Comparison of ENCODE assay signal across 8 cellular contexts in the genomic region with DNA sequence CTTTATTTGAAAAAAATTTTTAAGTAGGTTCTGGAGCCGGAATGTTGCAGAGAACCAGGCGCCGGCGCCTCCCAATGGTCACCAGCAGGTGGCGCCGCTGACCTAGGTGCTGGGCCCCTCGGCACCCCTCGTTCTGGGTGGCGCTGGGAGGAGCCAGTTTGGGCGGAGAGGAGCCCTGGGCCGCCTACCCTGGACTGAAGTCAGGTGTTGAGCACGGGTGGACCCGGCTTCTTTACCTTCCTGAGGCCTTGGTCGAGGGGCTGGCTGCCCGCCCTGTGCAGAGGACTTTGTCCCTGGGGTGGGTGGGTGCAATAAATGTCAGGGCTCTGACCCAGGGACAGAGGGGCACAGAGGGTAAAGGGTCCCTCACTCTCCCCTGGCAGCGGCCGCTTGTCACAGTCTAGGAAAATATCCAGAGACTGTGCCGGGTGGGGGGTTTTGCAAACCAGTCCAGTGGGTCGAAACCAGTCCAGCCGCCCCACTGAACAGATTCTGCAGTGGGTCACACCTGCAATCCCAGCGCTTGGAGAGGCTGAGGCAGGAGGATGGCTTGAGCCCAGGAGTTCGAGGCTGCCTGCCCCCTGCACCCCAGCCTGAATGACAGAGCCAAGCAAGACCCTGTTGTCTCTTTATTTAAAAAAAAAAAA. TPM values are rescaled to one million over a fixed set of nuclear protein-coding genes. Genes with fewer than 3 reads are reported as not detected.
DNase-seq lines count a peak whose midpoint lies in the region; ATAC-seq and TF ChIP-seq lines count a peak whose summit lies in the region.

No MANE protein-coding gene starts in this region.

- no peaks in the 10 kb centered on the region for H3K79me2 ChIP-seq in parathyroid adenoma

- H3K36me3 ChIP-seq in parathyroid adenoma (ENCODE audit: control insufficient read depth, insufficient read depth, low read length): no peaks in the 10 kb centered on the region
- H3K36me3 ChIP-seq in upper lobe of right lung: no peaks in the 10 kb centered on the region

- H3K9ac ChIP-seq in parathyroid adenoma: no peak overlapping the region

- peak; percentile 94 for ATAC-seq in upper lobe of right lung

- H2AFZ ChIP-seq in parathyroid adenoma: peak overlapping the region; percentile 48

- in situ Hi-C loops in SK-MEL-5 (cut with HindIII; ENCODE audit: low pct_unique_long_range_greater_than_20kb, low sequenced_read_pairs): no loop called here

- no peaks in the 10 kb centered on the region for H3K27me3 ChIP-seq in parathyroid adenoma (ENCODE audit: control insufficient read depth, insufficient read depth, low read length)
- no peaks in the 10 kb centered on the region for H3K27me3 ChIP-seq in upper lobe of right lung

- H3K4me1 ChIP-seq in parathyroid adenoma (no peaks in the 10 kb centered on the region), upper lobe of right lung (peaks cover 5% of the 10 kb centered on the region)

- TF ChIP-seq CTCF in parathyroid adenoma (IDR thresholded peaks at IDR 0.05) (peak; percentile 99), upper lobe of right lung (IDR thresholded peaks at IDR 0.05) (no peak)

- H3K9me3 ChIP-seq in parathyroid adenoma (ENCODE audit: control insufficient read depth, low read length) (no peaks in the 10 kb centered on the region), upper lobe of right lung (no peaks in the 10 kb centered on the region)

- intact Hi-C loops in upper lobe of right lung (cut with DNase I): loop anchor here (10.0 kb wide), 1 partner anchor 113 kb away; no protein-coding TSS in a partner anchor

- DNase-seq in AG08396 (ENCODE audit: low spot score): peak; percentile 87
- peak; percentile 91 for DNase-seq in GM19240 (ENCODE audit: insufficient read length, low spot score)
- DNase-seq in M059J (ENCODE audit: low read depth): peak; percentile 61
- peak; percentile 75 for DNase-seq in SK-MEL-5 (ENCODE audit: low read depth, low spot score)
- DNase-seq in activated gamma-delta T cell (lab: John Stamatoyannopoulos, UW): peak; percentile 41
- DNase-seq in germinal center (ENCODE audit: low spot score): peak; percentile 88
- peak; percentile 91 for DNase-seq in upper lobe of right lung

- H3K27ac ChIP-seq in parathyroid adenoma (no peak overlapping the region), upper lobe of right lung (no peak overlapping the region)

- H3K4me3 ChIP-seq in parathyroid adenoma (ENCODE audit: low read depth, low read length): no peak overlapping the region
- H3K4me3 ChIP-seq in upper lobe of right lung: no peak overlapping the region

- H3K4me2 ChIP-seq in parathyroid adenoma (ENCODE audit: low read length): no peak overlapping the region

RNA-seq across cellular contexts. Expression of a gene that starts 30.1 kb away (rescaled TPM):
- not detected in 2 replicates for total RNA-seq in M059J (2014; rRNA removed; shearing (Covaris generic))
- total RNA-seq in SK-MEL-5 (2014; rRNA removed; shearing (Covaris generic)): not detected in 2 replicates
- not detected in 2 replicates for polyA plus RNA-seq in SK-MEL-5 (2015; cell fraction: cytosol; rRNA removed)
- polyA plus RNA-seq in SK-MEL-5 (2015; cell fraction: nucleus; rRNA removed): not detected in 2 replicates
- total RNA-seq in upper lobe of right lung: not detected

RNA-seq across cellular contexts. Expression of a gene that starts 40.3 kb away (rescaled TPM):
- 78.2 and 127 TPM in 2 replicates for total RNA-seq in M059J (2014; rRNA removed; shearing (Covaris generic))
- 85.5 and 87.9 TPM in 2 replicates for total RNA-seq in SK-MEL-5 (2014; rRNA removed; shearing (Covaris generic))
- 101 and 118 TPM in 2 replicates for polyA plus RNA-seq in SK-MEL-5 (2015; cell fraction: cytosol; rRNA removed)
- 106 and 128 TPM in 2 replicates for polyA plus RNA-seq in SK-MEL-5 (2015; cell fraction: nucleus; rRNA removed)
- 333 TPM for total RNA-seq in upper lobe of right lung

Comparison
In these comparisons a context has a peak if more than half of its experiments do, and no peak if none do; other contexts are left out.
1. DNase-seq: peak in every context shown above with its lines; median percentile 91 in GM19240; 91 in upper lobe of right lung; 88 in germinal center; 87 in AG08396; 75 in SK-MEL-5; 61 in M059J; 41 in activated gamma-delta T cell.